In genomic region chr5:140800816-140801493, GRCh38 we compare ENCODE assay signal across 10 cellular contexts. TPM values are rescaled to one million over a fixed set of nuclear protein-coding genes. Genes with fewer than 3 reads are reported as not detected.
A peak's percentile ranks its signal among the peaks of the same experiment; 100 is the strongest.
DNase-seq lines count a peak whose midpoint lies in the region; ATAC-seq and TF ChIP-seq lines count a peak whose summit lies in the region.
"Had no signal": no experiment of that assay in that cellular context is flagged by ENCODE, and none has a peak within 500 bp of the region (broad histone marks: within the 10 kb centered on the region; RNA-seq: fewer than 3 reads in every experiment).

TSS of gene PCDHA3 (plus strand) at chr5:140801057.

- H3K4me1 ChIP-seq in gastroesophageal sphincter (no peaks in the 10 kb centered on the region), subcutaneous abdominal adipose tissue (ENCODE audit: control insufficient read depth in 5 of 5, insufficient read depth in 5 of 5, low read length in 5 of 5) (no peaks in the 10 kb centered on the region)

- H3K4me3 ChIP-seq in gastroesophageal sphincter = peak within 1 kb of the TSS; percentile 1 to 42
- H3K4me3 ChIP-seq in subcutaneous abdominal adipose tissue (ENCODE audit: low read depth in 1 of 5, low read length in 5 of 5) = peak within 1 kb of the TSS; percentile 23 to 60 (median 35)

- H3K27me3 Mint-ChIP-seq in activated CD8-positive, alpha-beta T cell treated with anti-CD3 and anti-CD28 coated beads, Interleukin-2, amount 10 ng/mL, durations not matched to agents 7 days and 5 days (ENCODE audit: low read depth) = peaks cover under 1% of the 10 kb centered on the region

- no peaks in the 10 kb centered on the region for H3K4me1 Mint-ChIP-seq in activated CD8-positive, alpha-beta T cell treated with anti-CD3 and anti-CD28 coated beads, Interleukin-2, amount 10 ng/mL, durations not matched to agents 7 days and 5 days (ENCODE audit: low read depth)
- H3K4me1 Mint-ChIP-seq: activated naive CD4-positive, alpha-beta T cell treated with anti-CD3 and anti-CD28 coated beads, Interleukin-2, amount 50 U/mL, for 24 hours had no signal

- 16 to 18% methylated on average over 9 to 14 of the region's 29 CpGs for WGBS in gastroesophageal sphincter (ENCODE audit: low coverage in 1 of 2), 2 donors

- peaks cover 0 to 53% (median 3%) of the 10 kb centered on the region in 3 donors for H3K9me3 ChIP-seq in gastroesophageal sphincter
- peaks cover 9 to 43% (median 31%) of the 10 kb centered on the region in 5 donors for H3K9me3 ChIP-seq in subcutaneous abdominal adipose tissue (ENCODE audit: control insufficient read depth in 5 of 5, low read length in 5 of 5)

- peak within 1 kb of the TSS in 1 of 4 donors; percentile 55 for H3K27ac ChIP-seq in gastroesophageal sphincter
- no peak within 1 kb of the TSS for H3K27ac ChIP-seq in subcutaneous abdominal adipose tissue (ENCODE audit: low read depth, low read length)

- no peak for ATAC-seq in activated CD8-positive, alpha-beta T cell treated with anti-CD3 and anti-CD28 coated beads, Interleukin-2, amount 10 ng/mL, durations not matched to agents 7 days and 5 days
- no peak for ATAC-seq in gastroesophageal sphincter
- ATAC-seq in GM19324 (IDR thresholded peaks at IDR 0.05; ENCODE audit: low FRiP score, unreplicated experiment) = no peak

- H3K27ac Mint-ChIP-seq in activated CD8-positive, alpha-beta T cell treated with anti-CD3 and anti-CD28 coated beads, Interleukin-2, amount 10 ng/mL, durations not matched to agents 7 days and 5 days = no peak within 1 kb of the TSS
- H3K27ac Mint-ChIP-seq: activated naive CD4-positive, alpha-beta T cell treated with anti-CD3 and anti-CD28 coated beads, Interleukin-2, amount 50 U/mL, for 24 hours had no signal

- H3K27me3 ChIP-seq in gastroesophageal sphincter (peaks cover 52% of the 10 kb centered on the region), subcutaneous abdominal adipose tissue (ENCODE audit: control insufficient read depth in 5 of 5, insufficient read depth in 4 of 5, low read length in 5 of 5) (peaks cover 0 to 16% (median 0%) of the 10 kb centered on the region in 5 donors)

- POLR2A ChIA-PET in activated CD8-positive, alpha-beta T cell treated with anti-CD3 and anti-CD28 coated beads, Interleukin-2, amount 10 ng/mL, durations not matched to agents 7 days and 5 days (lab: Charles Lee) = no interaction called here

- H3K36me3 ChIP-seq in gastroesophageal sphincter = no peaks in the 10 kb centered on the region
- no peaks in the 10 kb centered on the region for H3K36me3 ChIP-seq in subcutaneous abdominal adipose tissue (ENCODE audit: control insufficient read depth in 5 of 5, insufficient read depth in 5 of 5, low read length in 5 of 5)

- CTCF ChIA-PET in activated CD8-positive, alpha-beta T cell treated with anti-CD3 and anti-CD28 coated beads, Interleukin-2, amount 10 ng/mL, durations not matched to agents 7 days and 5 days (lab: Charles Lee) = no interaction called here

- H3K4me3 Mint-ChIP-seq in activated CD8-positive, alpha-beta T cell treated with anti-CD3 and anti-CD28 coated beads, Interleukin-2, amount 10 ng/mL, durations not matched to agents 7 days and 5 days = peak within 1 kb of the TSS; percentile 15
- H3K4me3 Mint-ChIP-seq: activated naive CD4-positive, alpha-beta T cell treated with anti-CD3 and anti-CD28 coated beads, Interleukin-2, amount 50 U/mL, for 24 hours had no signal

- in situ Hi-C loops in GM13977 (cut with MboI; ENCODE audit: low pct_unique_long_range_greater_than_20kb, low sequenced_read_pairs, unreplicated experiment) = no loop called here

- H3K9ac ChIP-seq in subcutaneous abdominal adipose tissue (ENCODE audit: low read length in 5 of 5) = no peak within 1 kb of the TSS

- TF ChIP-seq EP300 in gastroesophageal sphincter (IDR thresholded peaks at IDR 0.05) = no peak

- no peaks in the 10 kb centered on the region for H3K36me3 Mint-ChIP-seq in activated CD8-positive, alpha-beta T cell treated with anti-CD3 and anti-CD28 coated beads, Interleukin-2, amount 10 ng/mL, durations not matched to agents 7 days and 5 days (ENCODE audit: low read depth)

- H3K9me3 Mint-ChIP-seq in activated CD8-positive, alpha-beta T cell treated with anti-CD3 and anti-CD28 coated beads, Interleukin-2, amount 10 ng/mL, durations not matched to agents 7 days and 5 days (ENCODE audit: insufficient read depth) = peaks cover 31% of the 10 kb centered on the region

- no peak for TF ChIP-seq POLR2A in gastroesophageal sphincter (IDR thresholded peaks at IDR 0.05)

- DNase-seq in NCI-H2196 (lab: John Stamatoyannopoulos, UW; ENCODE audit: unreplicated experiment) = peak; percentile 8
- no peak for DNase-seq in NCI-H2196 treated with DMSO at 0.1 percent for 48 hours (lab: John Stamatoyannopoulos, UW; ENCODE audit: unreplicated experiment)
- no peak for DNase-seq in activated CD8-positive, alpha-beta T cell treated with anti-CD3 and anti-CD28 coated beads, Interleukin-2, amount 10 ng/mL, durations not matched to agents 7 days and 5 days
- DNase-seq in OCI-M1 (lab: John Stamatoyannopoulos, UW) = no peak
- DNase-seq in GM13977 (ENCODE audit: low spot score) = no peak
- DNase-seq: MV-4-11 had no signal

- TF ChIP-seq CTCF in gastroesophageal sphincter (IDR thresholded peaks at IDR 0.05) (peak in 2 of 4 experiments; percentile 20 to 47), GM13977 (IDR thresholded peaks at IDR 0.05; ENCODE audit: extremely low read depth, insufficient read depth, missing control alignments) (no peak)

RNA-seq across cellular contexts. Expression of gene PCDHA3, which starts in this region (rescaled TPM):
- total RNA-seq in activated CD8-positive, alpha-beta T cell treated with anti-CD3 and anti-CD28 coated beads, Interleukin-2, amount 10 ng/mL, durations not matched to agents 7 days and 5 days = not detected
- total RNA-seq in gastroesophageal sphincter = 1 to 10 TPM in 1 of 4 donors, under 1 TPM in 3; 0.32 to 1.4 (median 0.70) TPM
